ENCODE assay signal across 16 cellular contexts in the genomic region with DNA sequence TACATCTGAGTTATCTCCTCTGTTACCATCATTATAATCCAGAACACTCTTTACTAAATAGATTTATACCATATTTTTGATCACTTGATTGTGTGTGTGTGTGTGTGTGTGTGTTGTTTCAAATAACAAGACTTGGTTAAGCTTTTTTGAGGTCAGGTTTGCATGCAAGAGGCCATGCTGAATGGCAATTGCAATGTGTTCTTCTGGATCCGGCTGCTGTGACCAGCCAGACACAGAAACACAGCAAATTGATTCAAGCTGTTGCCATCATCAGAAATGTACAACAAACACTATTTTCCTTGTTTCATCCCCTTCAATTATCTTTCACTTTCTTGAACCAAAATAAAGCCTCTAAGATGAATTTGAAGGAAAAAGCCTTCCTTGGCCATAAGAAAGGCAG. TPM values are rescaled to one million over a fixed set of nuclear protein-coding genes. Genes with fewer than 3 reads are reported as not detected.
A peak's percentile ranks its signal among the peaks of the same experiment; 100 is the strongest.
DNase-seq lines count a peak whose midpoint lies in the region; ATAC-seq and TF ChIP-seq lines count a peak whose summit lies in the region.
"Had no signal": no experiment of that assay in that cellular context is flagged by ENCODE, and none has a peak within 500 bp of the region (broad histone marks: within the 10 kb centered on the region; RNA-seq: fewer than 3 reads in every experiment).

No MANE protein-coding gene starts in this region.

- H3K4me3 ChIP-seq in HUES64 (ENCODE audit: low read length), result peak overlapping the region; percentile 91; the same call in 1 of the 2 replicates
- no peak overlapping the region for H3K4me3 ChIP-seq in esophagus squamous epithelium
- H3K4me3 ChIP-seq in right lobe of liver, result no peak overlapping the region
- H3K4me3 ChIP-seq: lung, pancreas had no signal

- peak; percentile 29 for DNase-seq in AG20443 (ENCODE audit: low spot score)
- DNase-seq in esophagus squamous epithelium (lab: John Stamatoyannopoulos, UW), result no peak
- no peak for DNase-seq in neural crest cell (ENCODE audit: low read depth, low spot score)
- no peak for DNase-seq in activated CD4-positive, CD25-positive, alpha-beta regulatory T cell treated with anti-CD3 and anti-CD28 coated beads, Interleukin-2, amount 50 U/mL, for 72 hours
- no peak for DNase-seq in hepatic stellate cell (ENCODE audit: low spot score)
- no peak for DNase-seq in right lobe of liver
- DNase-seq: activated CD4-positive, alpha-beta T cell treated with anti-CD3 and anti-CD28 coated beads, Interleukin-2, amount 50 U/mL, for 48 hours; effector CD8-positive, alpha-beta T cell; NCI-H187 treated with DMSO at 0.1 percent for 48 hours; pancreas; T1000 had no signal

- H3K27me3 ChIP-seq in HUES64 (ENCODE audit: insufficient read depth, low read length) (no peaks in the 10 kb centered on the region), esophagus squamous epithelium (peaks cover 0 to 39% (median 0%) of the 10 kb centered on the region in 4 donors), right lobe of liver (peaks cover 0 to 6% of the 10 kb centered on the region in 2 donors)

- peaks cover 3% of the 10 kb centered on the region for H3K9me3 Mint-ChIP-seq in neural crest cell

- peaks cover 27% of the 10 kb centered on the region for H3K27me3 Mint-ChIP-seq in neural crest cell (ENCODE audit: low read depth)

- H3K36me3 Mint-ChIP-seq in neural crest cell (ENCODE audit: low read depth), result peaks cover 4% of the 10 kb centered on the region

- H3K4me1 Mint-ChIP-seq in neural crest cell, result peaks cover 49% of the 10 kb centered on the region

- H3K4me1 ChIP-seq in HUES64 (ENCODE audit: insufficient read depth, low read length) (peaks cover 40% of the 10 kb centered on the region), esophagus squamous epithelium (peaks cover 0 to 51% (median 11%) of the 10 kb centered on the region in 3 donors), right lobe of liver (peaks cover 0 to 16% (median 0%) of the 10 kb centered on the region in 4 donors)

- ATAC-seq in esophagus mucosa (no peak), right lobe of liver (no peak)
- ATAC-seq: activated T-helper 17 cell treated with anti-CD3 and anti-CD28 coated beads, Interleukin-2, amount 50 U/mL, for 72 hours; pancreas had no signal

- intact Hi-C loops in esophagus squamous epithelium (cut with DNase I) (loop anchor here (5.0 kb wide), 1 partner anchor 106 kb away; no protein-coding TSS in a partner anchor), right lobe of liver (cut with DNase I) (no loop called here)

- H3K27ac ChIP-seq in HUES64 (ENCODE audit: low read depth, low read length) (peak overlapping the region; percentile 54; the same call in 1 of the 2 replicates), esophagus squamous epithelium (peak overlapping the region in 3 of 4 donors; percentile 68 to 94 (median 84)), right lobe of liver (no peak overlapping the region)
- H3K27ac ChIP-seq: HL-60, pancreas had no signal

- peak overlapping the region; percentile 92; the same call in 1 of the 2 replicates for H3K9ac ChIP-seq in HUES64 (ENCODE audit: low read depth, low read length)

- H3K9me3 ChIP-seq in HUES64 (ENCODE audit: insufficient read depth, low read depth, low read length) (no peaks in the 10 kb centered on the region), esophagus squamous epithelium (no peaks in the 10 kb centered on the region), right lobe of liver (no peaks in the 10 kb centered on the region)
- H3K9me3 ChIP-seq: pancreas had no signal

- no peak for TF ChIP-seq POLR2A in esophagus squamous epithelium (IDR thresholded peaks at IDR 0.05)
- no peak for TF ChIP-seq POLR2A in right lobe of liver (IDR thresholded peaks at IDR 0.05)

- TF ChIP-seq CTCF in esophagus squamous epithelium (IDR thresholded peaks at IDR 0.05), result no peak
- TF ChIP-seq CTCF in neural crest cell (conservative IDR thresholded peaks at IDR 0.05), result no peak
- no peak for TF ChIP-seq CTCF in right lobe of liver (IDR thresholded peaks at IDR 0.05)

- 68% methylated on average over 1 of the region's 1 CpG for WGBS in HUES64
- 44 to 86% methylated on average over 1 of the region's 1 CpG for WGBS in esophagus squamous epithelium, 2 donors
- 46% methylated on average over 1 of the region's 1 CpG for WGBS in right lobe of liver (ENCODE audit: insufficient coverage, low coverage, low lambda C conversion rate, missing lambda C conversion rate)

- H3K36me3 ChIP-seq in HUES64 (ENCODE audit: insufficient read depth, low read length) (peaks cover 7% of the 10 kb centered on the region; the same call in 1 of the 2 replicates), esophagus squamous epithelium (no peaks in the 10 kb centered on the region), right lobe of liver (no peaks in the 10 kb centered on the region)
- H3K36me3 ChIP-seq: pancreas had no signal

- peak overlapping the region; percentile 98 for H3K4me3 Mint-ChIP-seq in neural crest cell

- H3K27ac Mint-ChIP-seq in neural crest cell (ENCODE audit: unreplicated experiment), result peak overlapping the region; percentile 20
- H3K27ac Mint-ChIP-seq: activated T-helper 17 cell treated with anti-CD3 and anti-CD28 coated beads, Interleukin-2, amount 50 U/mL, for 72 hours had no signal

RNA-seq across cellular contexts. Expression of a gene that starts 54.0 kb away (rescaled TPM):
- 234 TPM for polyA plus RNA-seq in HUES64 (2013, experiment 1 of 2)
- polyA plus RNA-seq in HUES64 (2013, experiment 2 of 2), result 219 TPM
- total RNA-seq in esophagus squamous epithelium (10 to 100 TPM in 2 of 4 donors, 1 to 10 TPM in 2; 5.2 to 62.9 (median 14.0) TPM), neural crest cell (98.9 and 102 TPM in 2 replicates), esophagus mucosa (5.1 TPM), right lobe of liver (1 to 10 TPM; 1.4 to 3.8 (median 2.3) TPM)

Comparison
In these comparisons a context has a peak if more than half of its experiments do, and no peak if none do; other contexts are left out.
1. H3K27ac ChIP-seq: peak in HUES64 (single experiment) and esophagus squamous epithelium (3 of 4); none in right lobe of liver (0 of 3).